In the genomic region with DNA sequence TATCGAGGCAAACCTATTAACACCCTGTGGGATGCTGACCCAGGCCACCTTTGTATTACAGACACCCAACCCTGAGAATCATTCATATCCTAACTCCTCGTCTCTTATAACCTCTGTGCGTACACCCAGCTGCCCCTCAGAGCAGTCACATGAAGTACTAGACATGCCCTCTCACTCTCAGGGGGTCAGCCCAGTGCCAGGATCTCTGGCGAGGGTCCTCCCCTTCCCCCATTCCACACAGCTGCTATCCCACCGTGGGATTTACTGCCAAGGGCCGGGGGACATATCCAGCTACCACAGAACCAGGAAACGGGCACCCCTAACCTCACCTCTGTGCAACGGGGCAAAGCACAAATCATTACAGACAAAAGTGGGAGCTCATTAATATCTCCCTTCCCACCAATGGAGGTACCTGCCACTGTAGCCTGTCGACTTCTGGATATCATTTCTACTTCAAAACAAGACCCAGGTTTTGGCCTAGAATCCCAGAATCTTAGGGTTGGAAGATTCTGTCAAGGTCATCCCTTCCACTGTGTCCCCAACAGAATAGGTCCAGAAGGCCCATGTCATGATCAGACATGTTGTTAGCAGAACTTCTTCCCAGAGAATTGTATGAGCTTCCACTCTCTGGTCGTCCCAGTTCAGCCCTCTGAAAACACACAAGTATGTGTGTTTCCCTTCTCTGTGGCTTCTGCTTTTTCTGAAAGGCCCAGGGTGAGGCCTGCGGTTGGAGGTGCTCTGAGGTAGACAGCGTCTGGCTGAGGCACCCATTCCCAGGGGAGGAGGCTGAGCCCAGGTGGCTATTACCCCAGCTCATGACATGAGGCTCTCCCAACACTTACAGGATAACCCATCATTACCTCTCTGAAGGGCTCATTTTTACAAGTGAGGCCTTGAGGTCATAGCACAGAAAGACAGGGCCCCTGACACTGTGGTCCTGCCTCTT, we compare ENCODE assay signal across 8 cellular contexts. TPM values are rescaled to one million over a fixed set of nuclear protein-coding genes. Genes with fewer than 3 reads are reported as not detected.
DNase-seq lines count a peak whose midpoint lies in the region; ATAC-seq, FAIRE-seq and TF ChIP-seq lines count a peak whose summit lies in the region.

No MANE protein-coding gene starts in this region.

- POLR2A ChIA-PET in activated CD4-positive, alpha-beta T cell treated with anti-CD3 and anti-CD28 coated beads, Interleukin-2, amount 10 ng/mL, durations not matched to agents 7 days and 5 days (lab: Charles Lee): no interaction called here

- H3K4me3 ChIP-seq in CD4-positive, CD25-positive, alpha-beta regulatory T cell (ENCODE audit: low read depth, low read length): peak overlapping the region; percentile 92
- peak overlapping the region; percentile 12 to 83 for H3K4me3 ChIP-seq in small intestine (ENCODE audit: low read depth in 1 of 2, low read length in 2 of 2)

- no peak for FAIRE-seq in small intestine (lab: Jason Lieb, UNC)

- no peaks in the 10 kb centered on the region for H3K9me3 ChIP-seq in CD4-positive, CD25-positive, alpha-beta regulatory T cell (ENCODE audit: control insufficient read depth in 2 of 2, low read length in 2 of 2)
- no peaks in the 10 kb centered on the region for H3K9me3 ChIP-seq in small intestine (ENCODE audit: control insufficient read depth, low read depth)

- H3K9me3 Mint-ChIP-seq in CD4-positive, CD25-positive, alpha-beta regulatory T cell: no peaks in the 10 kb centered on the region
- no peaks in the 10 kb centered on the region for H3K9me3 Mint-ChIP-seq in activated CD4-positive, alpha-beta T cell treated with anti-CD3 and anti-CD28 coated beads, Interleukin-2, amount 10 ng/mL, durations not matched to agents 7 days and 5 days

- peak overlapping the region; percentile 87 to 97 (median 95) for H3K4me3 Mint-ChIP-seq in CD4-positive, CD25-positive, alpha-beta regulatory T cell
- peak overlapping the region; percentile 92 for H3K4me3 Mint-ChIP-seq in activated CD4-positive, alpha-beta T cell treated with anti-CD3 and anti-CD28 coated beads, Interleukin-2, amount 10 ng/mL, durations not matched to agents 7 days and 5 days

- H3K4me1 ChIP-seq in CD4-positive, CD25-positive, alpha-beta regulatory T cell (ENCODE audit: control insufficient read depth, insufficient read depth, low read length, poor library complexity, severe bottlenecking): peaks cover 72% of the 10 kb centered on the region
- peaks cover 5 to 26% of the 10 kb centered on the region in 2 donors for H3K4me1 ChIP-seq in small intestine (ENCODE audit: control insufficient read depth in 2 of 2, insufficient read depth in 1 of 2, low read depth in 1 of 2, low read length in 1 of 2)

- peak overlapping the region; percentile 96 for H3K27ac ChIP-seq in CD4-positive, CD25-positive, alpha-beta regulatory T cell (ENCODE audit: insufficient read depth, low read length, poor library complexity, severe bottlenecking)
- peak overlapping the region; percentile 94 to 97 for H3K27ac ChIP-seq in small intestine (ENCODE audit: low read depth in 1 of 2, low read length in 1 of 2)

- H3K27me3 ChIP-seq in CD4-positive, CD25-positive, alpha-beta regulatory T cell (ENCODE audit: control insufficient read depth, insufficient read depth, low read length): no peaks in the 10 kb centered on the region
- no peaks in the 10 kb centered on the region for H3K27me3 ChIP-seq in small intestine (ENCODE audit: control insufficient read depth in 2 of 2, insufficient read depth in 2 of 2, low read length in 2 of 2)

- peak; percentile 28 to 57 (median 43) for DNase-seq in CD4-positive, CD25-positive, alpha-beta regulatory T cell
- peak; percentile 62 for DNase-seq in activated CD4-positive, alpha-beta T cell treated with anti-CD3 and anti-CD28 coated beads, Interleukin-2, amount 10 ng/mL, durations not matched to agents 7 days and 5 days
- DNase-seq in erythroblast (lab: John Stamatoyannopoulos, UW) (peak; percentile 40 to 65), small intestine (peak; percentile 44), putamen (ENCODE audit: low spot score) (no peak), DMS114 treated with DMSO at 0.1 percent for 48 hours (lab: John Stamatoyannopoulos, UW; ENCODE audit: unreplicated experiment) (no peak)

- H3K27ac Mint-ChIP-seq in CD4-positive, CD25-positive, alpha-beta regulatory T cell: peak overlapping the region; percentile 90 to 97 (median 97)
- peak overlapping the region; percentile 88 for H3K27ac Mint-ChIP-seq in activated CD4-positive, alpha-beta T cell treated with anti-CD3 and anti-CD28 coated beads, Interleukin-2, amount 10 ng/mL, durations not matched to agents 7 days and 5 days

- ATAC-seq in CD4-positive, CD25-positive, alpha-beta regulatory T cell (ENCODE audit: low read depth in 2 of 2): peak in 1 of 2 donors; percentile 10
- ATAC-seq in GM19395 (IDR thresholded peaks at IDR 0.05; ENCODE audit: unreplicated experiment): peak; percentile 54
- peak; percentile 61 for ATAC-seq in HG03460 (IDR thresholded peaks at IDR 0.05; ENCODE audit: unreplicated experiment)

- TF ChIP-seq POLR2A in erythroblast (IDR thresholded peaks at IDR 0.05; ENCODE audit: low read length): peak; percentile 62

- H3K36me3 Mint-ChIP-seq in CD4-positive, CD25-positive, alpha-beta regulatory T cell: peaks cover 4% of the 10 kb centered on the region
- H3K36me3 Mint-ChIP-seq in activated CD4-positive, alpha-beta T cell treated with anti-CD3 and anti-CD28 coated beads, Interleukin-2, amount 10 ng/mL, durations not matched to agents 7 days and 5 days (ENCODE audit: low read depth): peaks cover 26% of the 10 kb centered on the region

- peaks cover 16 to 84% (median 54%) of the 10 kb centered on the region in 4 donors for H3K4me1 Mint-ChIP-seq in CD4-positive, CD25-positive, alpha-beta regulatory T cell
- peaks cover 77% of the 10 kb centered on the region for H3K4me1 Mint-ChIP-seq in activated CD4-positive, alpha-beta T cell treated with anti-CD3 and anti-CD28 coated beads, Interleukin-2, amount 10 ng/mL, durations not matched to agents 7 days and 5 days

- H3K36me3 ChIP-seq in CD4-positive, CD25-positive, alpha-beta regulatory T cell (ENCODE audit: control insufficient read depth, insufficient read depth, low read length): no peaks in the 10 kb centered on the region
- H3K36me3 ChIP-seq in small intestine (ENCODE audit: control insufficient read depth in 2 of 2, insufficient read depth in 2 of 2, low read length in 2 of 2): no peaks in the 10 kb centered on the region

- CTCF ChIA-PET in activated CD4-positive, alpha-beta T cell treated with anti-CD3 and anti-CD28 coated beads, Interleukin-2, amount 10 ng/mL, durations not matched to agents 7 days and 5 days (lab: Charles Lee): interaction anchor here (0.6 to 7.3 kb wide), 13 partner anchors 8 to 397 kb away, joined by 3 to 67 read pairs (median 4); a partner anchor contains a TSS

- no peaks in the 10 kb centered on the region for H3K27me3 Mint-ChIP-seq in CD4-positive, CD25-positive, alpha-beta regulatory T cell
- no peaks in the 10 kb centered on the region for H3K27me3 Mint-ChIP-seq in activated CD4-positive, alpha-beta T cell treated with anti-CD3 and anti-CD28 coated beads, Interleukin-2, amount 10 ng/mL, durations not matched to agents 7 days and 5 days

- 16 to 33% (median 16%) methylated on average over 12 of the region's 12 CpGs for WGBS in small intestine, 3 donors

RNA-seq across cellular contexts. Expression of a gene that starts 1.7 kb away (rescaled TPM):
- 96.4 TPM for total RNA-seq in CD4-positive, CD25-positive, alpha-beta regulatory T cell
- polyA plus RNA-seq in CD4-positive, CD25-positive, alpha-beta regulatory T cell: 100 to 1,000 TPM; 161 to 180 (median 162) TPM
- total RNA-seq in activated CD4-positive, alpha-beta T cell treated with anti-CD3 and anti-CD28 coated beads, Interleukin-2, amount 10 ng/mL, durations not matched to agents 7 days and 5 days: 100 to 1,000 TPM in 1 of 2 experiments, 10 to 100 TPM in 1; 99.3 to 101 TPM
- 100 to 1,000 TPM; 112 to 179 (median 131) TPM for polyA plus RNA-seq in small intestine

RNA-seq across cellular contexts. Expression of a gene that starts 20.3 kb away (rescaled TPM):
- total RNA-seq in CD4-positive, CD25-positive, alpha-beta regulatory T cell: 21.9 TPM
- polyA plus RNA-seq in CD4-positive, CD25-positive, alpha-beta regulatory T cell: 100 to 1,000 TPM in 1 of 4 donors, 10 to 100 TPM in 3; 96.2 to 107 (median 98.8) TPM
- 10 to 100 TPM; 34.0 to 39.1 TPM for total RNA-seq in activated CD4-positive, alpha-beta T cell treated with anti-CD3 and anti-CD28 coated beads, Interleukin-2, amount 10 ng/mL, durations not matched to agents 7 days and 5 days
- polyA plus RNA-seq in small intestine: 100 to 1,000 TPM in 1 of 3 donors, 10 to 100 TPM in 2; 88.4 to 137 (median 91.6) TPM

RNA-seq across cellular contexts. Expression of a gene that starts 20.7 kb away (rescaled TPM):
- 55.8 TPM for total RNA-seq in CD4-positive, CD25-positive, alpha-beta regulatory T cell
- polyA plus RNA-seq in CD4-positive, CD25-positive, alpha-beta regulatory T cell: 10 to 100 TPM; 84.8 to 92.2 (median 87.8) TPM
- 10 to 100 TPM; 42.3 to 51.1 TPM for total RNA-seq in activated CD4-positive, alpha-beta T cell treated with anti-CD3 and anti-CD28 coated beads, Interleukin-2, amount 10 ng/mL, durations not matched to agents 7 days and 5 days
- 100 to 1,000 TPM; 101 to 134 (median 118) TPM for polyA plus RNA-seq in small intestine

RNA-seq across cellular contexts. Expression of a gene that starts 29.8 kb away (rescaled TPM):
- total RNA-seq in CD4-positive, CD25-positive, alpha-beta regulatory T cell: 1.2 TPM
- polyA plus RNA-seq in CD4-positive, CD25-positive, alpha-beta regulatory T cell: not detected
- total RNA-seq in activated CD4-positive, alpha-beta T cell treated with anti-CD3 and anti-CD28 coated beads, Interleukin-2, amount 10 ng/mL, durations not matched to agents 7 days and 5 days: 1 to 10 TPM; 1.0 to 1.2 TPM
- polyA plus RNA-seq in small intestine: 1 to 10 TPM; 1.3 to 3.9 (median 1.4) TPM

Comparison
In these comparisons a context has a peak if more than half of its experiments do, and no peak if none do; other contexts are left out.
1. DNase-seq: peak in CD4-positive, CD25-positive, alpha-beta regulatory T cell (3 of 3), activated CD4-positive, alpha-beta T cell treated with anti-CD3 and anti-CD28 coated beads, Interleukin-2, amount 10 ng/mL, durations not matched to agents 7 days and 5 days (single experiment), erythroblast (2 of 2) and small intestine (single experiment); none in putamen (single experiment) and DMS114 treated with DMSO at 0.1 percent for 48 hours (single experiment).